ENCODE assay signal across 8 cellular contexts in genomic region chr14:61503167-61503801, GRCh38.
DNase-seq lines count a peak whose midpoint lies in the region; ATAC-seq and TF ChIP-seq lines count a peak whose summit lies in the region.

No MANE protein-coding gene starts in this region.

- no TSS peak for BruUV-seq in Calu3 (replicated peaks; lab: Mats Ljungman, UMichigan)

- ATAC-seq in GM19328 (IDR thresholded peaks at IDR 0.05; ENCODE audit: unreplicated experiment) (peak; percentile 79), HG03066 (IDR thresholded peaks at IDR 0.05; ENCODE audit: low read depth, unreplicated experiment) (peak; percentile 65)

- intact Hi-C loops in Calu3 (cut with micrococcal nuclease; ENCODE audit: unreplicated experiment): no loop called here

- CTCF ChIA-PET in Calu3 (lab: Charles Lee): interaction anchor here (1.3 to 1.4 kb wide), 2 partner anchors 9 to 21 kb away, joined by 3 to 9 read pairs; no protein-coding TSS in a partner anchor

- peak; percentile 77 for DNase-seq in activated CD4-positive, alpha-beta T cell treated with anti-CD3 and anti-CD28 coated beads for 48 hours
- DNase-seq in epithelial cell of esophagus (ENCODE audit: low read depth): peak; percentile 86
- DNase-seq in stimulated activated CD8-positive, alpha-beta memory T cell treated with anti-CD3 and anti-CD28 coated beads, Interleukin-12 subunit alpha, Interleukin-12 subunit beta, amount 100 ng/mL, for 1 hour (ENCODE audit: low read depth): peak; percentile 30
- no peak for DNase-seq in NCI-H446 (lab: John Stamatoyannopoulos, UW)
- DNase-seq in NCI-H774 (lab: John Stamatoyannopoulos, UW): no peak
- DNase-seq in Calu3: no peak

- H3K4me1 Mint-ChIP-seq in Calu3 (ENCODE audit: low read depth, unreplicated experiment): peaks cover 14% of the 10 kb centered on the region

- no peaks in the 10 kb centered on the region for H3K9me3 Mint-ChIP-seq in Calu3 (ENCODE audit: low read depth, unreplicated experiment)

- no peak overlapping the region for H3K4me3 Mint-ChIP-seq in Calu3 (ENCODE audit: low read depth, unreplicated experiment)

- no peak overlapping the region for H3K27ac Mint-ChIP-seq in Calu3 (ENCODE audit: unreplicated experiment)

- no peaks in the 10 kb centered on the region for H3K27me3 Mint-ChIP-seq in Calu3 (ENCODE audit: unreplicated experiment)

- TF ChIP-seq CTCF in epithelial cell of esophagus (IDR thresholded peaks at IDR 0.05; ENCODE audit: insufficient read depth, low read depth, low read length, missing control alignments): no peak
- no peak for TF ChIP-seq CTCF in Calu3 (IDR thresholded peaks at IDR 0.05; ENCODE audit: unreplicated experiment)

- no peak overlapping the region for H3K4me3 ChIP-seq in epithelial cell of esophagus (ENCODE audit: low read length)

- H3K36me3 Mint-ChIP-seq in Calu3 (ENCODE audit: insufficient read depth, unreplicated experiment): no peaks in the 10 kb centered on the region

Comparison
In these comparisons a context has a peak if more than half of its experiments do, and no peak if none do; other contexts are left out.
1. DNase-seq: peak in activated CD4-positive, alpha-beta T cell treated with anti-CD3 and anti-CD28 coated beads for 48 hours (single experiment), epithelial cell of esophagus (single experiment) and stimulated activated CD8-positive, alpha-beta memory T cell treated with anti-CD3 and anti-CD28 coated beads, Interleukin-12 subunit alpha, Interleukin-12 subunit beta, amount 100 ng/mL, for 1 hour (single experiment); none in NCI-H446 (0 of 2), NCI-H774 (single experiment) and Calu3 (single experiment).